ENCODE assay signal across 18 cellular contexts in the genomic region with DNA sequence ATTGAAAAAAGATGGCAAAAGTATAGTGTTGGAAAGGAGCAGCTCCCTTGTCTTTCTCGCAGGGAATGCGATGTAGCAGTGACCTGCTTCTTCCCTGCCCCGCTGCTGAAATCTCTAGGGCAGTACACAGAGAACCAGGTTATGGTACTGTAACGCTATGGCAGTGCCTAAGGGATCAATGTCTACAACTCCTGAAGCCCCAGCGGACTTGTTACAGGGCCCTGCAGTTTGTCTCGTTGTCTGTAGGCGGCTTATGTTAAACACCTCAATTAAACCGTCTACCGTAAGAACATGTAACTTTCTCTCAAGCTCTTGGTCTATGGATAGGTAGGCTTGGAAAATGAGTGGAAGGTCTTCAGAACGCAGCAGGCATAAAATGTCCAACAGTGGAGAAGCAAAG. TPM values are rescaled to one million over a fixed set of nuclear protein-coding genes. Genes with fewer than 3 reads are reported as not detected.
DNase-seq lines count a peak whose midpoint lies in the region; ATAC-seq, FAIRE-seq and TF ChIP-seq lines count a peak whose summit lies in the region.
"Had no signal": no experiment of that assay in that cellular context is flagged by ENCODE, and none has a peak within 500 bp of the region (broad histone marks: within the 10 kb centered on the region; RNA-seq: fewer than 3 reads in every experiment).

No MANE protein-coding gene starts in this region.

- H2AK5ac ChIP-seq in H1 (ENCODE audit: low read depth, low read length): no peak overlapping the region
- H2AK5ac ChIP-seq in neuronal stem cell (ENCODE audit: low read depth, low read length): peak overlapping the region; percentile 28

- no peak overlapping the region for H3K18ac ChIP-seq in H1 (ENCODE audit: extremely low read depth, low read length)
- no peak overlapping the region for H3K18ac ChIP-seq in neuronal stem cell (ENCODE audit: low read length)

- H3K56ac ChIP-seq in H1 (replicated peaks; ENCODE audit: insufficient read length, low read depth, low read length): no peak overlapping the region

- no peaks in the 10 kb centered on the region for H3K79me2 ChIP-seq in PC-9 (ENCODE audit: low read depth)
- H3K79me2 ChIP-seq in H1 (ENCODE audit: control insufficient read depth in 1 of 2, insufficient read depth in 2 of 2, low read length in 2 of 2): no peaks in the 10 kb centered on the region

- H2BK5ac ChIP-seq in H1 (ENCODE audit: low read depth, low read length) (no peak overlapping the region), neuronal stem cell (ENCODE audit: low read length) (no peak overlapping the region)

- no peak for TF ChIP-seq RAD21 in H1 (IDR thresholded peaks at IDR 0.05 in 1 of 2, conservative IDR thresholded peaks at IDR 0.05 in 1 of 2; ENCODE audit: low read depth in 2 of 2, low read length in 2 of 2)

- H3K27me3 ChIP-seq in H7 (ENCODE audit: control insufficient read depth, insufficient read depth, low read length) (no peaks in the 10 kb centered on the region), PC-9 (ENCODE audit: insufficient read depth, low read depth) (no peaks in the 10 kb centered on the region), H1 (replicated peaks in 1 of 4; ENCODE audit: control insufficient read depth in 3 of 4, extremely low read depth in 1 of 4, insufficient read depth in 3 of 4, low read length in 3 of 4) (peaks cover 0 to 1% (median 0%) of the 10 kb centered on the region in 4 experiments; a peak in 1 of 7 replicates), neuronal stem cell (ENCODE audit: control insufficient read depth in 3 of 3, insufficient read depth in 3 of 3, low read depth in 1 of 3, low read length in 3 of 3) (peaks cover 0 to 2% (median 0%) of the 10 kb centered on the region in 3 experiments), Peyer's patch (no peaks in the 10 kb centered on the region)
- H3K27me3 ChIP-seq: BLaER1 had no signal

- FAIRE-seq in H1 (lab: Jason Lieb, UNC): no peak
- FAIRE-seq: A549, H54 had no signal

- H3K14ac ChIP-seq in H1 (ENCODE audit: insufficient read length): no peak overlapping the region
- H3K14ac ChIP-seq in neuronal stem cell (ENCODE audit: low read length): no peak overlapping the region

- no peak overlapping the region for H2BK12ac ChIP-seq in H1 (ENCODE audit: low read depth, low read length)
- H2BK12ac ChIP-seq in neuronal stem cell (ENCODE audit: low read length): no peak overlapping the region

- POLR2A ChIA-PET in PC-9 (lab: Charles Lee; ENCODE audit: unreplicated experiment) (no interaction called here), H1 (lab: Charles Lee; ENCODE audit: partially characterized antibody) (interaction anchor here (0.6 kb wide), 1 partner anchor 248 kb away, joined by 3 read pairs; no protein-coding TSS in a partner anchor)

- H4K5ac ChIP-seq in H1 (ENCODE audit: insufficient read length, low read depth, low read length): no peak overlapping the region

- CTCF ChIA-PET in PC-9 (lab: Charles Lee): no interaction called here
- CTCF ChIA-PET in H1 (lab: Charles Lee; ENCODE audit: partially characterized antibody): interaction anchor here (1.0 to 2.7 kb wide), 10 partner anchors 8 to 486 kb away, joined by 3 to 27 read pairs (median 4); no protein-coding TSS in a partner anchor

- DNase-seq in H7: peak; percentile 33
- no peak for DNase-seq in PC-9
- DNase-seq in H1 (ENCODE audit: low read depth in 1 of 2, low spot score in 2 of 2): no peak
- no peak for DNase-seq in neuronal stem cell (ENCODE audit: low spot score)
- no peak for DNase-seq in Peyer's patch
- DNase-seq: AML-193; CD4-positive, alpha-beta memory T cell; DMS153; DMS79; GDM1 had no signal

- H3K4ac ChIP-seq in H1 (replicated peaks; ENCODE audit: insufficient read length, low read depth, low read length) (no peak overlapping the region), neuronal stem cell (ENCODE audit: low read length) (no peak overlapping the region)

- H3K4me2 ChIP-seq in PC-9 (no peak overlapping the region), H1 (ENCODE audit: insufficient read depth in 1 of 2, low read depth in 2 of 2, low read length in 2 of 2) (no peak overlapping the region), neuronal stem cell (ENCODE audit: insufficient read depth, low read length, poor library complexity, severe bottlenecking) (no peak overlapping the region)
- H3K4me2 ChIP-seq: A549, BLaER1 had no signal

- H3K23ac ChIP-seq in H1 (ENCODE audit: insufficient read length) (no peak overlapping the region), neuronal stem cell (ENCODE audit: low read depth, low read length, poor library complexity) (no peak overlapping the region)

- H3K4me3 ChIP-seq in H7 (ENCODE audit: insufficient read depth, low read depth, low read length) (no peak overlapping the region), PC-9 (no peak overlapping the region), H1 (ENCODE audit: extremely low read depth in 1 of 4, insufficient read depth in 2 of 4, low read depth in 3 of 4, low read length in 4 of 4) (no peak overlapping the region), neuronal stem cell (ENCODE audit: low read length in 2 of 2) (no peak overlapping the region), Peyer's patch (no peak overlapping the region)
- H3K4me3 ChIP-seq: A549, BLaER1 had no signal

- H3K9me3 ChIP-seq in PC-9 (ENCODE audit: insufficient read depth, low read depth): no peaks in the 10 kb centered on the region
- H3K9me3 ChIP-seq in H1 (ENCODE audit: insufficient read depth in 2 of 2, low read depth in 1 of 2, low read length in 1 of 2): no peaks in the 10 kb centered on the region
- no peaks in the 10 kb centered on the region for H3K9me3 ChIP-seq in neuronal stem cell (replicated peaks in 1 of 2; ENCODE audit: control insufficient read depth in 2 of 2, insufficient read depth in 1 of 2, low read depth in 1 of 2, low read length in 2 of 2)
- H3K9me3 ChIP-seq in Peyer's patch: no peaks in the 10 kb centered on the region
- H3K9me3 ChIP-seq: A549 had no signal

- H3K9ac ChIP-seq in H1 (replicated peaks in 1 of 4; ENCODE audit: extremely low read depth in 1 of 4, low read depth in 3 of 4, low read length in 3 of 4) (no peak overlapping the region), neuronal stem cell (ENCODE audit: low read depth, low read length, poor library complexity) (no peak overlapping the region)
- H3K9ac ChIP-seq: BLaER1 had no signal

- no peak for TF ChIP-seq POLR2A in H1 (IDR thresholded peaks at IDR 0.05; ENCODE audit: control extremely low read depth in 1 of 2, low read depth in 2 of 2, low read length in 2 of 2)
- no peak for TF ChIP-seq POLR2A in Peyer's patch (IDR thresholded peaks at IDR 0.05)

- no peaks in the 10 kb centered on the region for H3F3A ChIP-seq in PC-9 (ENCODE audit: insufficient read depth, low read depth)

- H3K4me1 ChIP-seq in PC-9 (replicated peaks; ENCODE audit: insufficient read depth) (no peaks in the 10 kb centered on the region), H1 (replicated peaks in 1 of 4; ENCODE audit: control insufficient read depth in 3 of 4, insufficient read depth in 4 of 4, low read length in 3 of 4) (no peaks in the 10 kb centered on the region), neuronal stem cell (ENCODE audit: control insufficient read depth in 2 of 2, insufficient read depth in 1 of 2, low read depth in 1 of 2, low read length in 2 of 2) (peaks cover 0 to 3% of the 10 kb centered on the region in 2 donors), Peyer's patch (no peaks in the 10 kb centered on the region)
- H3K4me1 ChIP-seq: BLaER1 had no signal

- H3K79me1 ChIP-seq in H1 (ENCODE audit: low read depth, low read length) (no peaks in the 10 kb centered on the region), neuronal stem cell (ENCODE audit: low read depth, low read length) (no peaks in the 10 kb centered on the region)

- no peaks in the 10 kb centered on the region for H4K20me1 ChIP-seq in PC-9 (ENCODE audit: insufficient read depth)
- no peaks in the 10 kb centered on the region for H4K20me1 ChIP-seq in H1 (replicated peaks in 1 of 2; ENCODE audit: control insufficient read depth in 1 of 2, insufficient read depth in 2 of 2, low read length in 2 of 2)
- H4K20me1 ChIP-seq: BLaER1 had no signal

- H2BK120ac ChIP-seq in H1 (replicated peaks; ENCODE audit: low read depth, low read length): no peak overlapping the region
- H2BK120ac ChIP-seq in neuronal stem cell (ENCODE audit: low read depth, low read length): no peak overlapping the region

- no peak overlapping the region for H2BK20ac ChIP-seq in H1 (ENCODE audit: low read length)

- 88% methylated on average over 9 of the region's 10 CpGs; no CpG with 5 or more reads in 1 of the 2 experiments for WGBS in H1 (ENCODE audit: extremely low coverage in 1 of 2, insufficient coverage in 1 of 2, insufficient read length in 1 of 2, insufficient replicate concordance in 2 of 2, low coverage in 1 of 2, low lambda C conversion rate in 2 of 2, missing lambda C conversion rate in 1 of 2), 2 experiments
- WGBS in neuronal stem cell (ENCODE audit: extremely low coverage in 2 of 2, insufficient read length in 2 of 2, insufficient replicate concordance in 1 of 2), 2 donors: no CpG with 5 or more reads among the region's 10 CpGs

- H3K9me2 ChIP-seq in PC-9 (ENCODE audit: insufficient read depth): no peaks in the 10 kb centered on the region

- no peak for TF ChIP-seq CTCF in PC-9 (conservative IDR thresholded peaks at IDR 0.05)
- TF ChIP-seq CTCF in H1 (IDR thresholded peaks at IDR 0.05; ENCODE audit: control extremely low read depth in 1 of 3, insufficient read depth in 1 of 3, low read depth in 1 of 3, low read length in 3 of 3): peak in 2 of 3 experiments; percentile 1 to 29; a peak in 1 of 4 replicates
- no peak for TF ChIP-seq CTCF in Peyer's patch (IDR thresholded peaks at IDR 0.05)

- H4K8ac ChIP-seq in H1 (ENCODE audit: extremely low read depth, insufficient read depth, low read length): no peak overlapping the region
- H4K8ac ChIP-seq in neuronal stem cell (ENCODE audit: low read depth, low read length): no peak overlapping the region

- H3K27ac ChIP-seq in PC-9 (no peak overlapping the region), H1 (ENCODE audit: low read depth, low read length) (no peak overlapping the region), neuronal stem cell (replicated peaks; ENCODE audit: low read length) (no peak overlapping the region), Peyer's patch (no peak overlapping the region)
- H3K27ac ChIP-seq: A549, BLaER1 had no signal

- no peak overlapping the region for H4K91ac ChIP-seq in H1 (replicated peaks; ENCODE audit: insufficient read length, low read length)
- H4K91ac ChIP-seq in neuronal stem cell (ENCODE audit: low read depth, low read length, poor library complexity): no peak overlapping the region

- H2AFZ ChIP-seq in PC-9: 0 out of 2 replicates have a peak overlapping the region, but pooled peaks have one; percentile 16
- peak overlapping the region; percentile 93 for H2AFZ ChIP-seq in H1 (ENCODE audit: low read length)
- no peak overlapping the region for H2AFZ ChIP-seq in neuronal stem cell (ENCODE audit: low read length)

- no peaks in the 10 kb centered on the region; the same call in 1 of the 2 replicates for H3K23me2 ChIP-seq in H1 (ENCODE audit: low read depth, low read length)

- intact Hi-C loops in PC-9 (cut with micrococcal nuclease; ENCODE audit: unreplicated experiment): no loop called here

- ATAC-seq in GM19023 (IDR thresholded peaks at IDR 0.05; ENCODE audit: unreplicated experiment): no peak
- no peak for ATAC-seq in HG02642 (IDR thresholded peaks at IDR 0.05; ENCODE audit: poor library complexity, unreplicated experiment)
- ATAC-seq: A549 had no signal

- no peak overlapping the region for H2BK15ac ChIP-seq in H1 (ENCODE audit: low read length)
- no peak overlapping the region for H2BK15ac ChIP-seq in neuronal stem cell (ENCODE audit: low read length)

- H3K36me3 ChIP-seq in H7 (replicated peaks; ENCODE audit: control insufficient read depth, insufficient read depth, low read length): no peaks in the 10 kb centered on the region
- H3K36me3 ChIP-seq in PC-9 (ENCODE audit: low read depth): no peaks in the 10 kb centered on the region
- no peaks in the 10 kb centered on the region for H3K36me3 ChIP-seq in H1 (ENCODE audit: control insufficient read depth in 2 of 4, insufficient read depth in 4 of 4, low read length in 3 of 4)
- H3K36me3 ChIP-seq in neuronal stem cell (replicated peaks in 1 of 2; ENCODE audit: control insufficient read depth in 2 of 2, insufficient read depth in 2 of 2, low read length in 2 of 2): no peaks in the 10 kb centered on the region
- H3K36me3 ChIP-seq in Peyer's patch: no peaks in the 10 kb centered on the region
- H3K36me3 ChIP-seq: BLaER1 had no signal

- no TSS peak for BruUV-seq in PC-9 (replicated peaks; lab: Mats Ljungman, UMichigan)

- no peak for TF ChIP-seq EP300 in H1 (IDR thresholded peaks at IDR 0.05; ENCODE audit: borderline replicate concordance in 1 of 2, low read depth in 2 of 2, low read length in 2 of 2)

RNA-seq across cellular contexts. Expression of a gene that starts 44.8 kb away (rescaled TPM):
- total RNA-seq in H7 (2014; rRNA removed; shearing (Covaris generic)): not detected in 2 replicates
- total RNA-seq in PC-9 (2021) (0.13 TPM in 1 of 2 replicates, not detected in the other), Peyer's patch (10 to 100 TPM in 3 of 4 donors, 1 to 10 TPM in 1; 7.4 to 92.9 (median 70.2) TPM)
- total RNA-seq in H1 (2021; fragmentation: NEBNext Ultra II Directional; extraction: Animal tissue kit (Norgen Biotek cat#: 25700)): not detected in 2 replicates
- polyA plus RNA-seq in H1 (2011; rRNA removed): not detected in 2 replicates
- polyA plus RNA-seq in H1 (2011; cell fraction: cytosol; rRNA removed): not detected
- polyA plus RNA-seq in H1 (2011; cell fraction: nucleus; rRNA removed): not detected
- not detected in 4 replicates for polyA plus RNA-seq in H1 (2012, experiment 1 of 2)
- not detected for polyA plus RNA-seq in H1 (2012, experiment 2 of 2)
- not detected for polyA plus RNA-seq in H1 (2013, experiment 1 of 2)
- polyA plus RNA-seq in H1 (2013, experiment 2 of 2): not detected
- polyA minus RNA-seq in H1 (2011; rRNA and poly(A)+ RNA removed): not detected in 2 replicates
- polyA minus RNA-seq in H1 (2011; cell fraction: cytosol; rRNA and poly(A)+ RNA removed): not detected
- polyA minus RNA-seq in H1 (2011; cell fraction: nucleus; rRNA and poly(A)+ RNA removed): not detected
- polyA plus RNA-seq in neuronal stem cell (2013, experiment 1 of 2): not detected
- polyA plus RNA-seq in neuronal stem cell (2013, experiment 2 of 2): not detected
- total RNA-seq: CD4-positive, alpha-beta memory T cell; Daoy had no signal
- polyA plus RNA-seq: CD14-positive monocyte; CD4-positive, alpha-beta memory T cell had no signal

RNA-seq across cellular contexts. Expression of a gene that starts 57.7 kb away (rescaled TPM):
- total RNA-seq in H7 (2014; rRNA removed; shearing (Covaris generic)): not detected in 2 replicates
- total RNA-seq in PC-9 (2021): not detected in 2 replicates
- total RNA-seq in H1 (2021; fragmentation: NEBNext Ultra II Directional; extraction: Animal tissue kit (Norgen Biotek cat#: 25700)): not detected in 2 replicates
- not detected in 2 replicates for polyA plus RNA-seq in H1 (2011; rRNA removed)
- polyA plus RNA-seq in H1 (2011; cell fraction: cytosol; rRNA removed): not detected
- not detected for polyA plus RNA-seq in H1 (2011; cell fraction: nucleus; rRNA removed)
- not detected in 4 replicates for polyA plus RNA-seq in H1 (2012, experiment 1 of 2)
- not detected for polyA plus RNA-seq in H1 (2012, experiment 2 of 2)
- not detected for polyA plus RNA-seq in H1 (2013, experiment 1 of 2)
- polyA plus RNA-seq in H1 (2013, experiment 2 of 2): not detected
- not detected in 2 replicates for polyA minus RNA-seq in H1 (2011; rRNA and poly(A)+ RNA removed)
- not detected for polyA minus RNA-seq in H1 (2011; cell fraction: cytosol; rRNA and poly(A)+ RNA removed)
- polyA minus RNA-seq in H1 (2011; cell fraction: nucleus; rRNA and poly(A)+ RNA removed): not detected
- polyA plus RNA-seq in neuronal stem cell (2013, experiment 1 of 2): 0.03 TPM
- not detected for polyA plus RNA-seq in neuronal stem cell (2013, experiment 2 of 2)
- 10 to 100 TPM in 2 of 4 donors, 1 to 10 TPM in 2; 4.1 to 13.0 (median 9.6) TPM for total RNA-seq in Peyer's patch
- total RNA-seq: CD4-positive, alpha-beta memory T cell; Daoy; HT-29 had no signal
- polyA plus RNA-seq: CD14-positive monocyte; CD4-positive, alpha-beta memory T cell had no signal

Comparison
In these comparisons a context has a peak if more than half of its experiments do, and no peak if none do; other contexts are left out.
1. CTCF ChIP-seq: peak in H1 (2 of 3); none in PC-9 (single experiment) and Peyer's patch (0 of 6).